31 cellular contexts compared by ENCODE assay signal in genomic region chr5:110908848-110909247, GRCh38.
"Had no signal": no experiment of that assay in that cellular context is flagged by ENCODE, and none has a peak within 500 bp of the region (broad histone marks: within the 10 kb centered on the region; RNA-seq: fewer than 3 reads in every experiment).

No MANE protein-coding gene starts in this region.

- H3K4me1 ChIP-seq: adrenal gland, body of pancreas, colonic mucosa had no signal

- H3K27ac ChIP-seq: adrenal gland, body of pancreas, cardiac muscle cell, colonic mucosa, dorsolateral prefrontal cortex, heart right ventricle, WERI-Rb-1 had no signal

- H3K27me3 ChIP-seq: adrenal gland, body of pancreas, cardiac muscle cell, colonic mucosa, heart right ventricle had no signal

- H3K36me3 ChIP-seq: adrenal gland, cardiac muscle cell, colonic mucosa, heart right ventricle, WERI-Rb-1 had no signal

- H3K4me3 ChIP-seq: adrenal gland, body of pancreas, cardiac muscle cell, colonic mucosa, dorsolateral prefrontal cortex, heart right ventricle had no signal

- ATAC-seq: activated CD4-positive, CD25-positive, alpha-beta regulatory T cell treated with anti-CD3 and anti-CD28 coated beads, Interleukin-2, amount 50 U/mL, for 24 hours; activated CD8-positive, alpha-beta T cell treated with anti-CD3 and anti-CD28 coated beads for 36 hours; activated naive CD8-positive, alpha-beta T cell treated with anti-CD3 and anti-CD28 coated beads, Interleukin-2, amount 50 U/mL, for 24 hours; activated T-cell treated with anti-CD3 and anti-CD28 coated beads, Interleukin-2, amount 50 U/mL, for 4 hours; body of pancreas; esophagus mucosa; heart right ventricle; T-helper 17 cell had no signal

- FAIRE-seq: frontal cortex had no signal

- H3K9me3 ChIP-seq: adrenal gland, body of pancreas, colonic mucosa had no signal

- DNase-seq: activated B cell treated with CpG ODN at 0.5 μM for 24 hours; activated CD4-positive, alpha-beta T cell treated with anti-CD3 and anti-CD28 coated beads for 48 hours; activated CD4-positive, alpha-beta T cell treated with anti-CD3 and anti-CD28 coated beads, Interleukin-2, amount 50 U/mL, for 1 hour; activated CD4-positive, alpha-beta T cell treated with anti-CD3 and anti-CD28 coated beads, Interleukin-2, amount 50 U/mL, for 48 hours; activated CD8-positive, alpha-beta memory T cell treated with anti-CD3 and anti-CD28 coated beads for 24 hours; activated effector memory CD4-positive, alpha-beta T cell treated with anti-CD3 and anti-CD28 coated beads, Interleukin-2, amount 50 U/mL, for 16 hours; activated naive CD4-positive, alpha-beta T cell treated with anti-CD3 and anti-CD28 coated beads for 36 hours; activated naive CD8-positive, alpha-beta T cell treated with anti-CD3 and anti-CD28 coated beads for 36 hours; activated naive CD8-positive, alpha-beta T cell treated with anti-CD3 and anti-CD28 coated beads, Interleukin-2, amount 50 U/mL, for 24 hours; activated T-cell treated with anti-CD3 and anti-CD28 coated beads, Interleukin-2, amount 50 U/mL, for 4 hours; adrenal gland; amygdala; aorta; body of pancreas; central memory CD4-positive, alpha-beta T cell; cerebellar nuclear complex; colonic mucosa; dorsolateral prefrontal cortex; effector memory CD4-positive, alpha-beta T cell; endodermal cell; foreskin fibroblast; heart right ventricle; T-helper 1 cell; T-helper 17 cell; T1000; WERI-Rb-1 had no signal
